In genomic region chr11:2719831-2720603, GRCh38 we compare ENCODE assay signal across 26 cellular contexts.
"Had no signal": no experiment of that assay in that cellular context is flagged by ENCODE, and none has a peak within 500 bp of the region (broad histone marks: within the 10 kb centered on the region; RNA-seq: fewer than 3 reads in every experiment).

No MANE protein-coding gene starts in this region.

- H3K9me3 ChIP-seq: esophagus muscularis mucosa, heart left ventricle, left lung, stomach, thyroid gland, upper lobe of right lung had no signal

- FAIRE-seq: astrocyte had no signal

- H3K27me3 Mint-ChIP-seq: activated CD4-positive, alpha-beta memory T cell treated with anti-CD3 and anti-CD28 coated beads for 36 hours; activated CD4-positive, alpha-beta T cell treated with anti-CD3 and anti-CD28 coated beads, Interleukin-2, amount 10 ng/mL, durations not matched to agents 24 days and 14 days; activated T-helper 17 cell treated with anti-CD3 and anti-CD28 coated beads, Interleukin-2, amount 50 U/mL, for 72 hours had no signal

- H3K27me3 ChIP-seq: esophagus muscularis mucosa, heart left ventricle, left lung, stomach, thyroid gland, upper lobe of right lung had no signal

- H3K36me3 Mint-ChIP-seq: activated CD4-positive, alpha-beta memory T cell treated with anti-CD3 and anti-CD28 coated beads for 36 hours; stimulated activated effector memory CD8-positive, alpha-beta T cell treated with anti-CD3 and anti-CD28 coated beads, Interleukin-12 subunit alpha, Interleukin-12 subunit beta, amount 100 ng/mL, for 72 hours had no signal

- H3K27ac ChIP-seq: brain microvascular endothelial cell, esophagus muscularis mucosa, foreskin keratinocyte, heart left ventricle, left lung, skin epidermis, stomach, thyroid gland, upper lobe of right lung, WERI-Rb-1 had no signal

- H3K9me3 Mint-ChIP-seq: activated CD4-positive, alpha-beta memory T cell treated with anti-CD3 and anti-CD28 coated beads for 36 hours; activated CD4-positive, alpha-beta T cell treated with anti-CD3 and anti-CD28 coated beads, Interleukin-2, amount 10 ng/mL, durations not matched to agents 24 days and 14 days; activated T-cell treated with anti-CD3 and anti-CD28 coated beads, Interleukin-2, amount 50 U/mL, for 4 hours; activated T-helper 17 cell treated with anti-CD3 and anti-CD28 coated beads, Interleukin-2, amount 50 U/mL, for 72 hours; stimulated activated effector memory CD8-positive, alpha-beta T cell treated with anti-CD3 and anti-CD28 coated beads, Interleukin-12 subunit alpha, Interleukin-12 subunit beta, amount 100 ng/mL, for 72 hours had no signal

- H3K4me3 Mint-ChIP-seq: activated CD4-positive, alpha-beta memory T cell treated with anti-CD3 and anti-CD28 coated beads for 36 hours; activated CD4-positive, alpha-beta T cell treated with anti-CD3 and anti-CD28 coated beads, Interleukin-2, amount 10 ng/mL, durations not matched to agents 24 days and 14 days; activated T-cell treated with anti-CD3 and anti-CD28 coated beads, Interleukin-2, amount 50 U/mL, for 4 hours; activated T-helper 17 cell treated with anti-CD3 and anti-CD28 coated beads, Interleukin-2, amount 50 U/mL, for 72 hours; stimulated activated effector memory CD8-positive, alpha-beta T cell treated with anti-CD3 and anti-CD28 coated beads, Interleukin-12 subunit alpha, Interleukin-12 subunit beta, amount 100 ng/mL, for 72 hours had no signal

- H3K4me1 Mint-ChIP-seq: activated CD4-positive, alpha-beta T cell treated with anti-CD3 and anti-CD28 coated beads, Interleukin-2, amount 10 ng/mL, durations not matched to agents 24 days and 14 days; activated T-helper 17 cell treated with anti-CD3 and anti-CD28 coated beads, Interleukin-2, amount 50 U/mL, for 72 hours; stimulated activated effector memory CD8-positive, alpha-beta T cell treated with anti-CD3 and anti-CD28 coated beads, Interleukin-12 subunit alpha, Interleukin-12 subunit beta, amount 100 ng/mL, for 72 hours had no signal

- H3K36me3 ChIP-seq: brain microvascular endothelial cell, esophagus muscularis mucosa, heart left ventricle, left lung, stomach, thyroid gland, upper lobe of right lung, WERI-Rb-1 had no signal

- DNase-seq: activated CD4-positive, alpha-beta memory T cell treated with anti-CD3 and anti-CD28 coated beads for 36 hours; activated CD4-positive, alpha-beta T cell treated with anti-CD3 and anti-CD28 coated beads, Interleukin-2, amount 10 ng/mL, durations not matched to agents 24 days and 14 days; activated CD8-positive, alpha-beta memory T cell treated with anti-CD3 and anti-CD28 coated beads, Interleukin-2, amount 50 U/mL, for 48 hours; activated gamma-delta T cell treated with Interleukin-2 at 50 U/mL for 16 hours; activated naive CD4-positive, alpha-beta T cell treated with anti-CD3 and anti-CD28 coated beads, Interleukin-2, amount 50 U/mL, for 16 hours; activated T-cell treated with anti-CD3 and anti-CD28 coated beads, Interleukin-2, amount 50 U/mL, for 4 hours; amniotic stem cell; brain microvascular endothelial cell; central memory CD4-positive, alpha-beta T cell; foreskin keratinocyte; hypothalamus; kidney glomerular epithelial cell; stimulated activated CD4-positive, alpha-beta T cell treated with anti-CD3 and anti-CD28 coated beads, Interleukin-4, amount 100 ng/mL, for 24 hours; stomach; thyroid gland; upper lobe of right lung; WERI-Rb-1 had no signal

- ATAC-seq: activated CD4-positive, CD25-positive, alpha-beta regulatory T cell treated with anti-CD3 and anti-CD28 coated beads, Interleukin-2, amount 50 U/mL, for 24 hours; activated T-cell treated with anti-CD3 and anti-CD28 coated beads, Interleukin-2, amount 50 U/mL, for 4 hours; activated T-helper 17 cell treated with anti-CD3 and anti-CD28 coated beads, Interleukin-2, amount 50 U/mL, for 72 hours; foreskin keratinocyte; heart left ventricle; left lung; sciatic nerve; stimulated activated effector memory CD8-positive, alpha-beta T cell treated with anti-CD3 and anti-CD28 coated beads, Interleukin-12 subunit alpha, Interleukin-12 subunit beta, amount 100 ng/mL, for 72 hours; upper lobe of right lung had no signal

- H3K4me1 ChIP-seq: foreskin keratinocyte, left lung, stomach, thyroid gland, upper lobe of right lung had no signal

- H3K27ac Mint-ChIP-seq: activated CD4-positive, alpha-beta memory T cell treated with anti-CD3 and anti-CD28 coated beads for 36 hours; activated CD4-positive, alpha-beta T cell treated with anti-CD3 and anti-CD28 coated beads, Interleukin-2, amount 10 ng/mL, durations not matched to agents 24 days and 14 days; activated T-helper 17 cell treated with anti-CD3 and anti-CD28 coated beads, Interleukin-2, amount 50 U/mL, for 72 hours; stimulated activated effector memory CD8-positive, alpha-beta T cell treated with anti-CD3 and anti-CD28 coated beads, Interleukin-12 subunit alpha, Interleukin-12 subunit beta, amount 100 ng/mL, for 72 hours had no signal

- H3K4me3 ChIP-seq: esophagus muscularis mucosa, heart left ventricle, left lung, skin epidermis, stomach, thyroid gland, upper lobe of right lung had no signal
